Comparison of ENCODE assay signal across 14 cellular contexts in genomic region chr6:90730191-90730673, GRCh38.
DNase-seq lines count a peak whose midpoint lies in the region; ATAC-seq and TF ChIP-seq lines count a peak whose summit lies in the region.
"Had no signal": no experiment of that assay in that cellular context is flagged by ENCODE, and none has a peak within 500 bp of the region (broad histone marks: within the 10 kb centered on the region; RNA-seq: fewer than 3 reads in every experiment).

No MANE protein-coding gene starts in this region.

- no peak overlapping the region for H3K4me3 ChIP-seq in tibial nerve
- H3K4me3 ChIP-seq: psoas muscle had no signal

- TF ChIP-seq CTCF in tibial nerve (IDR thresholded peaks at IDR 0.05), result no peak

- 79 to 84% methylated on average over 2 of the region's 2 CpGs for WGBS in tibial nerve, 2 donors

- no peaks in the 10 kb centered on the region for H3K4me1 ChIP-seq in tibial nerve
- H3K4me1 ChIP-seq: psoas muscle had no signal

- ATAC-seq in GM18520 (IDR thresholded peaks at IDR 0.05; ENCODE audit: unreplicated experiment), result peak; percentile 83
- ATAC-seq in GM19468 (IDR thresholded peaks at IDR 0.05; ENCODE audit: extremely low read depth, unreplicated experiment), result peak; percentile 69
- ATAC-seq in HG02840 (IDR thresholded peaks at IDR 0.05; ENCODE audit: low FRiP score, unreplicated experiment), result peak; percentile 89
- ATAC-seq in HG03565 (IDR thresholded peaks at IDR 0.05; ENCODE audit: unreplicated experiment), result peak; percentile 68
- ATAC-seq: psoas muscle had no signal

- no peak for TF ChIP-seq EP300 in tibial nerve (IDR thresholded peaks at IDR 0.05)

- H3K27me3 ChIP-seq in tibial nerve, result no peaks in the 10 kb centered on the region

- DNase-seq in activated effector memory CD4-positive, alpha-beta T cell treated with anti-CD3 and anti-CD28 coated beads, Interleukin-2, amount 50 U/mL, for 16 hours, result no peak
- no peak for DNase-seq in mesenteric fat pad (ENCODE audit: low spot score)
- DNase-seq in 8988T, result no peak
- no peak for DNase-seq in tibial nerve (ENCODE audit: low spot score in 2 of 2)
- DNase-seq: AML-193; cerebellar nuclear complex; erythroblast; NCI-H446; psoas muscle; stimulated activated naive CD4-positive, alpha-beta T cell treated with Interleukin-2 at 50 U/mL for 16 hours had no signal

- no peak for TF ChIP-seq POLR2A in tibial nerve (IDR thresholded peaks at IDR 0.05)

- no peak overlapping the region for H3K27ac ChIP-seq in tibial nerve
- H3K27ac ChIP-seq: psoas muscle had no signal

- H3K9me3 ChIP-seq in tibial nerve, result peaks cover 0 to 6% (median 0%) of the 10 kb centered on the region in 4 donors
- H3K9me3 ChIP-seq: psoas muscle had no signal

- no peaks in the 10 kb centered on the region for H3K36me3 ChIP-seq in tibial nerve
